In genomic region chr6:137218473-137218916, GRCh38 we compare ENCODE assay signal across 1 cellular context.
TF ChIP-seq lines count a peak whose summit lies in the region.

No MANE protein-coding gene starts in this region.

TF ChIP-seq in K562, 482 proteins besides CTCF, POLR2A, EP300 and RAD21 (continued from another document and continues in another):
- TF ChIP-seq ZNF407 (IDR thresholded peaks at IDR 0.05; ENCODE audit: low read depth) (peak; percentile 88), ZNF740 (CRISPR knock-in tag; IDR thresholded peaks at IDR 0.05) (peak; percentile 89), ZNF740 (tag; IDR thresholded peaks at IDR 0.05) (no peak), RBM22 (IDR thresholded peaks at IDR 0.05; ENCODE audit: low read depth, low read length, poor library complexity, severe bottlenecking) (no peak), CEBPG (CRISPR knock-in tag; IDR thresholded peaks at IDR 0.05) (no peak; the same call in 1 of the 2 replicates), CEBPG (tag; conservative IDR thresholded peaks at IDR 0.05 in 1 of 2, IDR thresholded peaks at IDR 0.05 in 1 of 2) (0 out of 4 replicates have a peak, but pooled peaks of 1 of the 2 experiments have one; percentile 28), ELK1 (CRISPR knock-in tag; IDR thresholded peaks at IDR 0.05) (no peak), BHLHE40 (IDR thresholded peaks at IDR 0.05; ENCODE audit: low read length) (no peak), PKNOX1 (IDR thresholded peaks at IDR 0.05) (peak; percentile 11; the same call in 1 of the 2 replicates), TFAM (CRISPR knock-in tag; conservative IDR thresholded peaks at IDR 0.05) (no peak), FOSL1 (tag; conservative IDR thresholded peaks at IDR 0.05) (0 out of 2 replicates have a peak, but pooled peaks have one; percentile 2), CGGBP1 (CRISPR knock-in tag; IDR thresholded peaks at IDR 0.05) (no peak), MGA (IDR thresholded peaks at IDR 0.05) (peak; percentile 62), SAP30 (IDR thresholded peaks at IDR 0.05; ENCODE audit: borderline replicate concordance, insufficient read depth, low read depth, low read length, poor library complexity, severe bottlenecking) (peak; percentile 19), EGR1 (conservative IDR thresholded peaks at IDR 0.05) (0 out of 2 replicates have a peak, but pooled peaks have one; percentile 25), DPF2 (IDR thresholded peaks at IDR 0.05) (no peak), FOXP1 (CRISPR knock-in tag; IDR thresholded peaks at IDR 0.05) (peak; percentile 16; the same call in 1 of the 2 replicates), KDM2B (CRISPR knock-in tag; IDR thresholded peaks at IDR 0.05) (no peak), RUNX1 (IDR thresholded peaks at IDR 0.05; ENCODE audit: low read depth) (no peak), BMI1 (IDR thresholded peaks at IDR 0.05; ENCODE audit: low read length) (no peak), JUN (IDR thresholded peaks at IDR 0.05; ENCODE audit: borderline replicate concordance, low read depth, low read length) (no peak), JUN (CRISPR knock-in tag; IDR thresholded peaks at IDR 0.05; ENCODE audit: borderline replicate concordance) (peak; percentile 81; the same call in 1 of the 2 replicates), USF1 (CRISPR knock-in tag; IDR thresholded peaks at IDR 0.05) (0 out of 2 replicates have a peak, but pooled peaks have one; percentile 24), KDM1A (IDR thresholded peaks at IDR 0.05) (peak in 1 of 2 experiments; percentile 70; a peak in 2 of 4 replicates), PHF21A (IDR thresholded peaks at IDR 0.05; ENCODE audit: borderline replicate concordance, low read depth) (0 out of 2 replicates have a peak, but pooled peaks have one; percentile 63), MNT (conservative IDR thresholded peaks at IDR 0.05) (0 out of 4 replicates have a peak, but pooled peaks of 1 of the 2 experiments have one; percentile 20), SRSF9 (IDR thresholded peaks at IDR 0.05; ENCODE audit: borderline replicate concordance, low read depth, low read length) (no peak)
